ENCODE assay signal across 8 cellular contexts in genomic region chr1:161763522-161764098, GRCh38. TPM values are rescaled to one million over a fixed set of nuclear protein-coding genes. Genes with fewer than 3 reads are reported as not detected.
A peak's percentile ranks its signal among the peaks of the same experiment; 100 is the strongest.
DNase-seq lines count a peak whose midpoint lies in the region; ATAC-seq lines count a peak whose summit lies in the region.

No MANE protein-coding gene starts in this region.

- no peaks in the 10 kb centered on the region for H3K27me3 Mint-ChIP-seq in activated CD8-positive, alpha-beta memory T cell treated with anti-CD3 and anti-CD28 coated beads, Interleukin-2, amount 10 ng/mL, durations not matched to agents 7 days and 5 days

- no peaks in the 10 kb centered on the region for H3K9me3 Mint-ChIP-seq in activated CD8-positive, alpha-beta memory T cell treated with anti-CD3 and anti-CD28 coated beads, Interleukin-2, amount 10 ng/mL, durations not matched to agents 7 days and 5 days (ENCODE audit: low read depth)

- peak overlapping the region; percentile 57 for H3K4me3 Mint-ChIP-seq in activated CD8-positive, alpha-beta memory T cell treated with anti-CD3 and anti-CD28 coated beads, Interleukin-2, amount 10 ng/mL, durations not matched to agents 7 days and 5 days

- peak; percentile 57 for ATAC-seq in activated CD8-positive, alpha-beta memory T cell treated with anti-CD3 and anti-CD28 coated beads, Interleukin-2, amount 10 ng/mL, durations not matched to agents 7 days and 5 days
- ATAC-seq in GM21723 (IDR thresholded peaks at IDR 0.05; ENCODE audit: unreplicated experiment): no peak

- H3K4me1 Mint-ChIP-seq in activated CD8-positive, alpha-beta memory T cell treated with anti-CD3 and anti-CD28 coated beads, Interleukin-2, amount 10 ng/mL, durations not matched to agents 7 days and 5 days: peaks cover 43% of the 10 kb centered on the region

- CTCF ChIA-PET in activated CD8-positive, alpha-beta memory T cell treated with anti-CD3 and anti-CD28 coated beads, Interleukin-2, amount 10 ng/mL, durations not matched to agents 7 days and 5 days (lab: Charles Lee): interaction anchor here (1.0 to 2.6 kb wide), 5 partner anchors 10 to 280 kb away, joined by 3 to 10 read pairs (median 3); partner anchors contain the start of gene DUSP12

- H3K27ac Mint-ChIP-seq in activated CD8-positive, alpha-beta memory T cell treated with anti-CD3 and anti-CD28 coated beads, Interleukin-2, amount 10 ng/mL, durations not matched to agents 7 days and 5 days: peak overlapping the region; percentile 58

- DNase-seq in activated CD8-positive, alpha-beta memory T cell treated with anti-CD3 and anti-CD28 coated beads, Interleukin-2, amount 10 ng/mL, durations not matched to agents 7 days and 5 days: peak; percentile 63
- no peak for DNase-seq in activated CD8-positive, alpha-beta memory T cell treated with anti-CD3 and anti-CD28 coated beads, Interleukin-2, amount 50 U/mL, for 48 hours
- DNase-seq in NCI-H69 (lab: John Stamatoyannopoulos, UW) (peak; percentile 70), kidney glomerular epithelial cell (lab: John Stamatoyannopoulos, UW) (peak; percentile 21), HK-2 (ENCODE audit: unreplicated experiment) (no peak), NCI-H1417 treated with DMSO at 0.1 percent for 48 hours (lab: John Stamatoyannopoulos, UW) (no peak)
- peak; percentile 22 for DNase-seq in activated gamma-delta T cell treated with anti-CD3 and anti-CD28 coated beads, Interleukin-2, amount 50 U/mL, for 16 hours (ENCODE audit: low read depth)

- H3K36me3 Mint-ChIP-seq in activated CD8-positive, alpha-beta memory T cell treated with anti-CD3 and anti-CD28 coated beads, Interleukin-2, amount 10 ng/mL, durations not matched to agents 7 days and 5 days: peaks cover 5% of the 10 kb centered on the region

RNA-seq across cellular contexts. Expression of gene ATF6, which starts 2.5 kb away (rescaled TPM):
- 10 to 100 TPM; 16.8 to 21.3 TPM for total RNA-seq in activated CD8-positive, alpha-beta memory T cell treated with anti-CD3 and anti-CD28 coated beads, Interleukin-2, amount 10 ng/mL, durations not matched to agents 7 days and 5 days

RNA-seq across cellular contexts. Expression of gene DUSP12, which starts 14.0 kb away (rescaled TPM):
- total RNA-seq in activated CD8-positive, alpha-beta memory T cell treated with anti-CD3 and anti-CD28 coated beads, Interleukin-2, amount 10 ng/mL, durations not matched to agents 7 days and 5 days: 10 to 100 TPM; 27.2 to 34.5 TPM

RNA-seq across cellular contexts. Expression of gene FCRLB, which starts 42.3 kb away (rescaled TPM):
- 1 to 10 TPM in 1 of 2 experiments, under 1 TPM in 1; 0.63 to 1.1 TPM for total RNA-seq in activated CD8-positive, alpha-beta memory T cell treated with anti-CD3 and anti-CD28 coated beads, Interleukin-2, amount 10 ng/mL, durations not matched to agents 7 days and 5 days

RNA-seq across cellular contexts. Expression of gene FCRLA, which starts 56.6 kb away (rescaled TPM):
- not detected for total RNA-seq in activated CD8-positive, alpha-beta memory T cell treated with anti-CD3 and anti-CD28 coated beads, Interleukin-2, amount 10 ng/mL, durations not matched to agents 7 days and 5 days

Comparison
In these comparisons a context has a peak if more than half of its experiments do, and no peak if none do; other contexts are left out.
1. DNase-seq: peak in activated CD8-positive, alpha-beta memory T cell treated with anti-CD3 and anti-CD28 coated beads, Interleukin-2, amount 10 ng/mL, durations not matched to agents 7 days and 5 days (single experiment), NCI-H69 (single experiment), activated gamma-delta T cell treated with anti-CD3 and anti-CD28 coated beads, Interleukin-2, amount 50 U/mL, for 16 hours (single experiment) and kidney glomerular epithelial cell (single experiment); none in activated CD8-positive, alpha-beta memory T cell treated with anti-CD3 and anti-CD28 coated beads, Interleukin-2, amount 50 U/mL, for 48 hours (single experiment), HK-2 (single experiment) and NCI-H1417 treated with DMSO at 0.1 percent for 48 hours (single experiment).